14 cellular contexts compared by ENCODE assay signal in the genomic region with DNA sequence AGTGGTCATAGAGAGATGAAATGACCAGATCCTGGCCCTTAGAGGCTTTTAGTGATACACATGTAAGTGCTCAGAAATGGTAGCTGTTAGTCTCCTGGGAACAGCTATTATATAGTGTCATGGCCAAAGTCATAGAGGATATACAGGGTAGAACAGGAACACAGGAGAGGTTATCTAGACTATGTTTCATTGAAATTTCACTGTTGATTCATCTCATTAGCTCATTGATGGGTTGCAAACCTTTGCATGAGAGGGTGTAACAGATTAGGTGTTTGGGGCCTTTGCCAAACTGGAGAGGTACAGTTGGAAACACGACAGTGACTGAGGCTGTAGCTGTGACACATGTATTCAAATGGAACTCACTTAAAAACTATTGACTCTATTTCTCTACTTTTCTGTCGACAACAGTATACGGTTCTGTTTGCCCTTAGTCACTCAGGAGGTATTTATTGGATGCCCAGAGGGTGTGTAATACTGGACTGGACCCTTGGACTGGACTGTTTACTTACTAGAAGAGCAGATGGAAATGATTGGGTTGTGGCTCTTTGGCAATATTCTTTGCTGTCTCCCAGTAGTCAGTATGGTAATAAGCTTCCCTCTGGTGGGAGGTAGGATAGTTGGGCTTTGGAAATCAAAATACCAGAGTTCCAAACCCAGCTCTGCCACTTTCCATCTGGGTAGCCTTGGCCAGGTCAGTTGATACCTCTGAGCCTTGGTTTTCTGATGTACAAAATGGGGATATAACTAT. TPM values are rescaled to one million over a fixed set of nuclear protein-coding genes. Genes with fewer than 3 reads are reported as not detected.
DNase-seq lines count a peak whose midpoint lies in the region; ATAC-seq, FAIRE-seq and TF ChIP-seq lines count a peak whose summit lies in the region.
"Had no signal": no experiment of that assay in that cellular context is flagged by ENCODE, and none has a peak within 500 bp of the region (broad histone marks: within the 10 kb centered on the region; RNA-seq: fewer than 3 reads in every experiment).

No MANE protein-coding gene starts in this region.

- no peak for FAIRE-seq in urothelium cell line (lab: Jason Lieb, UNC)
- FAIRE-seq: D721Med had no signal

- peak overlapping the region; percentile 8 for H3K27ac Mint-ChIP-seq in activated B cell treated with CpG ODN at 0.5 μM for 24 hours
- H3K27ac Mint-ChIP-seq in activated CD4-positive, alpha-beta memory T cell treated with anti-CD3 and anti-CD28 coated beads, Interleukin-2, amount 10 ng/mL, durations not matched to agents 7 days and 5 days, result no peak overlapping the region

- CTCF ChIA-PET in activated B cell treated with CpG ODN at 0.5 μM for 24 hours (lab: Charles Lee), result no interaction called here
- CTCF ChIA-PET in activated CD4-positive, alpha-beta memory T cell treated with anti-CD3 and anti-CD28 coated beads, Interleukin-2, amount 10 ng/mL, durations not matched to agents 7 days and 5 days (lab: Charles Lee), result no interaction called here

- H3K4me3 Mint-ChIP-seq in activated B cell treated with CpG ODN at 0.5 μM for 24 hours, result no peak overlapping the region
- no peak overlapping the region for H3K4me3 Mint-ChIP-seq in activated CD4-positive, alpha-beta memory T cell treated with anti-CD3 and anti-CD28 coated beads, Interleukin-2, amount 10 ng/mL, durations not matched to agents 7 days and 5 days

- H3K27ac ChIP-seq in ACC112 (ENCODE audit: low read depth, low read length), result peak overlapping the region; percentile 91
- H3K27ac ChIP-seq: coronary artery, thyroid gland had no signal

- intact Hi-C loops in activated B cell treated with CpG ODN at 0.5 μM for 24 hours (cut with micrococcal nuclease), result no loop called here

- H3K36me3 ChIP-seq in ACC112 (ENCODE audit: insufficient read depth, low read length), result 0 out of 2 replicates have a peak, but pooled peaks cover 2% of the 10 kb centered on the region
- H3K36me3 ChIP-seq: thyroid gland had no signal

- TF ChIP-seq CTCF in activated B cell treated with CpG ODN at 0.5 μM for 24 hours (IDR thresholded peaks at IDR 0.05), result no peak

- no peak overlapping the region for H2AFZ ChIP-seq in ACC112 (ENCODE audit: low read length, unreplicated experiment)

- peaks cover 41% of the 10 kb centered on the region for H3K4me1 ChIP-seq in ACC112 (ENCODE audit: control insufficient read depth, insufficient read depth, low read length, unreplicated experiment)

- H3K79me2 ChIP-seq in ACC112 (ENCODE audit: control insufficient read depth, insufficient read depth, low read length, unreplicated experiment), result peaks cover 65% of the 10 kb centered on the region

- peaks cover 2% of the 10 kb centered on the region for H3K36me3 Mint-ChIP-seq in activated B cell treated with CpG ODN at 0.5 μM for 24 hours (ENCODE audit: low read depth)
- H3K36me3 Mint-ChIP-seq in activated CD4-positive, alpha-beta memory T cell treated with anti-CD3 and anti-CD28 coated beads, Interleukin-2, amount 10 ng/mL, durations not matched to agents 7 days and 5 days (ENCODE audit: low read depth), result peaks cover 14% of the 10 kb centered on the region

- no peaks in the 10 kb centered on the region for H3K27me3 ChIP-seq in ACC112 (ENCODE audit: insufficient read depth, low read length)
- H3K27me3 ChIP-seq: thyroid gland had no signal

- no peaks in the 10 kb centered on the region for H3K27me3 Mint-ChIP-seq in activated B cell treated with CpG ODN at 0.5 μM for 24 hours
- no peaks in the 10 kb centered on the region for H3K27me3 Mint-ChIP-seq in activated CD4-positive, alpha-beta memory T cell treated with anti-CD3 and anti-CD28 coated beads, Interleukin-2, amount 10 ng/mL, durations not matched to agents 7 days and 5 days

- peaks cover 56% of the 10 kb centered on the region for H3K4me1 Mint-ChIP-seq in activated B cell treated with CpG ODN at 0.5 μM for 24 hours
- peaks cover 15% of the 10 kb centered on the region for H3K4me1 Mint-ChIP-seq in activated CD4-positive, alpha-beta memory T cell treated with anti-CD3 and anti-CD28 coated beads, Interleukin-2, amount 10 ng/mL, durations not matched to agents 7 days and 5 days

- no peak for ATAC-seq in activated B cell treated with CpG ODN at 0.5 μM for 24 hours (ENCODE audit: low read depth)
- ATAC-seq in GM21381 (IDR thresholded peaks at IDR 0.05; ENCODE audit: unreplicated experiment), result no peak
- ATAC-seq in GM21447 (IDR thresholded peaks at IDR 0.05; ENCODE audit: unreplicated experiment), result no peak

- DNase-seq in HCEC 1CT, result peak; percentile 93
- DNase-seq in activated B cell treated with CpG ODN at 0.5 μM for 24 hours, result no peak
- peak; percentile 92 for DNase-seq in iris pigment epithelial cell (ENCODE audit: low read depth)
- DNase-seq in activated CD4-positive, alpha-beta memory T cell treated with anti-CD3 and anti-CD28 coated beads, Interleukin-2, amount 10 ng/mL, durations not matched to agents 7 days and 5 days, result no peak
- DNase-seq in urothelium cell line (ENCODE audit: low spot score), result no peak
- DNase-seq: activated CD4-positive, CD25-positive, alpha-beta regulatory T cell treated with anti-CD3 and anti-CD28 coated beads, Interleukin-2, amount 50 U/mL, for 72 hours; NCI-H446 treated with DMSO at 0.1 percent for 48 hours; stimulated activated CD4-positive, alpha-beta T cell treated with anti-CD3 and anti-CD28 coated beads, Interleukin-15, amount 100 ng/mL, for 24 hours; thyroid gland had no signal

- POLR2A ChIA-PET in activated B cell treated with CpG ODN at 0.5 μM for 24 hours (lab: Charles Lee), result no interaction called here
- POLR2A ChIA-PET in activated CD4-positive, alpha-beta memory T cell treated with anti-CD3 and anti-CD28 coated beads, Interleukin-2, amount 10 ng/mL, durations not matched to agents 7 days and 5 days (lab: Charles Lee), result no interaction called here

- H3K9me3 Mint-ChIP-seq in activated B cell treated with CpG ODN at 0.5 μM for 24 hours, result peaks cover 2% of the 10 kb centered on the region
- H3K9me3 Mint-ChIP-seq in activated CD4-positive, alpha-beta memory T cell treated with anti-CD3 and anti-CD28 coated beads, Interleukin-2, amount 10 ng/mL, durations not matched to agents 7 days and 5 days, result no peaks in the 10 kb centered on the region

- H3K4me3 ChIP-seq in ACC112 (ENCODE audit: low read depth, low read length), result 0 out of 2 replicates have a peak overlapping the region, but pooled peaks have one; percentile 42
- H3K4me3 ChIP-seq: coronary artery, thyroid gland had no signal

RNA-seq across cellular contexts. Expression of gene ARHGAP35, which starts 29.8 kb away (rescaled TPM):
- total RNA-seq in activated B cell treated with CpG ODN at 0.5 μM for 24 hours, result 20.3 and 25.6 TPM in 2 replicates
- 10 to 100 TPM; 35.4 to 36.0 TPM for total RNA-seq in activated CD4-positive, alpha-beta memory T cell treated with anti-CD3 and anti-CD28 coated beads, Interleukin-2, amount 10 ng/mL, durations not matched to agents 7 days and 5 days

RNA-seq across cellular contexts. Expression of gene AP2S1, which starts 40.0 kb away (rescaled TPM):
- total RNA-seq in activated B cell treated with CpG ODN at 0.5 μM for 24 hours, result 74.7 and 81.3 TPM in 2 replicates
- 100 to 1,000 TPM; 116 to 117 TPM for total RNA-seq in activated CD4-positive, alpha-beta memory T cell treated with anti-CD3 and anti-CD28 coated beads, Interleukin-2, amount 10 ng/mL, durations not matched to agents 7 days and 5 days

Comparison
In these comparisons a context has a peak if more than half of its experiments do, and no peak if none do; other contexts are left out.
1. DNase-seq: peak in HCEC 1CT (single experiment) and iris pigment epithelial cell (single experiment); none in activated B cell treated with CpG ODN at 0.5 μM for 24 hours (single experiment), activated CD4-positive, alpha-beta memory T cell treated with anti-CD3 and anti-CD28 coated beads, Interleukin-2, amount 10 ng/mL, durations not matched to agents 7 days and 5 days (single experiment) and urothelium cell line (single experiment).